8 cellular contexts compared by ENCODE assay signal in the genomic region with DNA sequence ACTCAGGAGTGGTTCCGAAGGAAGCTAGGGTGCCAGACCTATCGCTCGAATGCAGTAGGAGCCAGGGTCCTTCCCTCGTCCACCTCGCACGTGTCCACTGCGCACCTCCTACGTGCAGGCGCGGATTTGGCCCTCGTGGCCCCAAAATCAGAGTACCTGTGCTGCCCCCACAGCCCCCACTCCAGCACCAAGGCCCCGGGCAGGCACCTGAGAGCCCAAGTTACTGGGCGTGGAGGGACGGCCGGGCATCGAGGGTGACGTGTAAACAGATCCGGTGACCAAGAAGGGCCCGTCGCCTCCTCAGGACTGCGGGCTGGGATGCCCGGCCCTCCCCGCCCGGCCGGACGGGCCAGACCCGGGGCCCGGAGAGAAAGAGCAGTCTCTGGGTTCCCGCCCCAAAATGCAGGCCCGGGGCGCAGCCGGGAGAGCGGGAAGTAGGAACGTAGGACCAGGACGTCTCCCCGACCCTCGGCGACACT. TPM values are rescaled to one million over a fixed set of nuclear protein-coding genes. Genes with fewer than 3 reads are reported as not detected.
DNase-seq lines count a peak whose midpoint lies in the region; ATAC-seq lines count a peak whose summit lies in the region.

No MANE protein-coding gene starts in this region.

- H3K4me3 Mint-ChIP-seq in activated T-helper 2 cell treated with anti-CD3 and anti-CD28 coated beads, Interferon-gamma antibody, Interleukin-2, Interleukin-4, amounts not matched to agents 10 μg/mL and 5 μg/mL and 100 μg/mL, durations not matched to agents 14 hours and 24 hours and 36 hours (ENCODE audit: low read depth): peak overlapping the region; percentile 84

- DNase-seq in activated T-helper 2 cell treated with anti-CD3 and anti-CD28 coated beads, Interferon-gamma antibody, Interleukin-2, Interleukin-4, amounts not matched to agents 10 μg/mL and 5 μg/mL and 100 μg/mL, durations not matched to agents 14 hours and 24 hours and 36 hours (ENCODE audit: low spot score): no peak
- DNase-seq in stimulated activated naive CD8-positive, alpha-beta T cell treated with anti-CD3 and anti-CD28 coated beads, Interleukin-15, Interleukin-2, amounts not matched to agents 100 U/mL and 50 U/mL, for 24 hours: no peak
- DNase-seq in RKO (ENCODE audit: low spot score): no peak
- no peak for DNase-seq in NCI-H1092 (lab: John Stamatoyannopoulos, UW)

- peak overlapping the region; percentile 94 for H3K9ac ChIP-seq in ES-I3 (ENCODE audit: low read depth, low read length)

- peaks cover 30% of the 10 kb centered on the region for H3K36me3 Mint-ChIP-seq in activated T-helper 2 cell treated with anti-CD3 and anti-CD28 coated beads, Interferon-gamma antibody, Interleukin-2, Interleukin-4, amounts not matched to agents 10 μg/mL and 5 μg/mL and 100 μg/mL, durations not matched to agents 14 hours and 24 hours and 36 hours (ENCODE audit: low read depth)

- no peaks in the 10 kb centered on the region for H3K9me3 Mint-ChIP-seq in activated T-helper 2 cell treated with anti-CD3 and anti-CD28 coated beads, Interferon-gamma antibody, Interleukin-2, Interleukin-4, amounts not matched to agents 10 μg/mL and 5 μg/mL and 100 μg/mL, durations not matched to agents 14 hours and 24 hours and 36 hours

- peaks cover 4% of the 10 kb centered on the region for H3K4me1 Mint-ChIP-seq in activated T-helper 2 cell treated with anti-CD3 and anti-CD28 coated beads, Interferon-gamma antibody, Interleukin-2, Interleukin-4, amounts not matched to agents 10 μg/mL and 5 μg/mL and 100 μg/mL, durations not matched to agents 14 hours and 24 hours and 36 hours (ENCODE audit: low read depth)

- no peak overlapping the region for H3K27ac Mint-ChIP-seq in activated T-helper 2 cell treated with anti-CD3 and anti-CD28 coated beads, Interferon-gamma antibody, Interleukin-2, Interleukin-4, amounts not matched to agents 10 μg/mL and 5 μg/mL and 100 μg/mL, durations not matched to agents 14 hours and 24 hours and 36 hours

- H3K4me3 ChIP-seq in iPS-18c (ENCODE audit: insufficient read depth, low read depth, low read length): peak overlapping the region; percentile 94

- intact Hi-C loops in activated T-helper 2 cell treated with anti-CD3 and anti-CD28 coated beads, Interferon-gamma antibody, Interleukin-2, Interleukin-4, amounts not matched to agents 10 μg/mL and 5 μg/mL and 100 μg/mL, durations not matched to agents 14 hours and 24 hours and 36 hours (cut with micrococcal nuclease): loop anchor here (1.0 to 5.0 kb wide), 4 partner anchors 103 to 317 kb away; a partner anchor contains a TSS

- peak; percentile 9 for ATAC-seq in HG03025 (IDR thresholded peaks at IDR 0.05; ENCODE audit: low FRiP score, unreplicated experiment)
- peak; percentile 0 for ATAC-seq in stimulated activated naive CD8-positive, alpha-beta T cell treated with anti-CD3 and anti-CD28 coated beads, Interleukin-15, Interleukin-2, amounts not matched to agents 100 U/mL and 50 U/mL, for 24 hours
- ATAC-seq in GM18867 (IDR thresholded peaks at IDR 0.05; ENCODE audit: unreplicated experiment): no peak

- H3K9me3 ChIP-seq in ES-I3 (ENCODE audit: control insufficient read depth, insufficient read depth, low read length) (no peaks in the 10 kb centered on the region), iPS-18c (ENCODE audit: control insufficient read depth, insufficient read depth, low read length) (no peaks in the 10 kb centered on the region)

- peaks cover 14% of the 10 kb centered on the region for H3K36me3 ChIP-seq in ES-I3 (ENCODE audit: insufficient read depth, low read length)

- no peaks in the 10 kb centered on the region for H3K27me3 Mint-ChIP-seq in activated T-helper 2 cell treated with anti-CD3 and anti-CD28 coated beads, Interferon-gamma antibody, Interleukin-2, Interleukin-4, amounts not matched to agents 10 μg/mL and 5 μg/mL and 100 μg/mL, durations not matched to agents 14 hours and 24 hours and 36 hours (ENCODE audit: low read depth)

- no peaks in the 10 kb centered on the region for H3K4me1 ChIP-seq in ES-I3 (ENCODE audit: insufficient read depth, low read length)

RNA-seq across cellular contexts. Expression of a gene that starts 0.5 kb away (rescaled TPM):
- 132 and 141 TPM in 2 replicates for total RNA-seq in activated T-helper 2 cell treated with anti-CD3 and anti-CD28 coated beads, Interferon-gamma antibody, Interleukin-2, Interleukin-4, amounts not matched to agents 10 μg/mL and 5 μg/mL and 100 μg/mL, durations not matched to agents 14 hours and 24 hours and 36 hours

RNA-seq across cellular contexts. Expression of a gene that starts 15.7 kb away (rescaled TPM):
- total RNA-seq in activated T-helper 2 cell treated with anti-CD3 and anti-CD28 coated beads, Interferon-gamma antibody, Interleukin-2, Interleukin-4, amounts not matched to agents 10 μg/mL and 5 μg/mL and 100 μg/mL, durations not matched to agents 14 hours and 24 hours and 36 hours: 0.16 and 0.18 TPM in 2 replicates

RNA-seq across cellular contexts. Expression of a gene that starts 21.0 kb away (rescaled TPM):
- 37.8 and 41.4 TPM in 2 replicates for total RNA-seq in activated T-helper 2 cell treated with anti-CD3 and anti-CD28 coated beads, Interferon-gamma antibody, Interleukin-2, Interleukin-4, amounts not matched to agents 10 μg/mL and 5 μg/mL and 100 μg/mL, durations not matched to agents 14 hours and 24 hours and 36 hours

RNA-seq across cellular contexts. Expression of a gene that starts 39.5 kb away (rescaled TPM):
- total RNA-seq in activated T-helper 2 cell treated with anti-CD3 and anti-CD28 coated beads, Interferon-gamma antibody, Interleukin-2, Interleukin-4, amounts not matched to agents 10 μg/mL and 5 μg/mL and 100 μg/mL, durations not matched to agents 14 hours and 24 hours and 36 hours: 0.32 and 1.0 TPM in 2 replicates

RNA-seq across cellular contexts. Expression of a gene that starts 56.2 kb away (rescaled TPM):
- total RNA-seq in activated T-helper 2 cell treated with anti-CD3 and anti-CD28 coated beads, Interferon-gamma antibody, Interleukin-2, Interleukin-4, amounts not matched to agents 10 μg/mL and 5 μg/mL and 100 μg/mL, durations not matched to agents 14 hours and 24 hours and 36 hours: not detected in 2 replicates
